21 cellular contexts compared by ENCODE assay signal in the genomic region with DNA sequence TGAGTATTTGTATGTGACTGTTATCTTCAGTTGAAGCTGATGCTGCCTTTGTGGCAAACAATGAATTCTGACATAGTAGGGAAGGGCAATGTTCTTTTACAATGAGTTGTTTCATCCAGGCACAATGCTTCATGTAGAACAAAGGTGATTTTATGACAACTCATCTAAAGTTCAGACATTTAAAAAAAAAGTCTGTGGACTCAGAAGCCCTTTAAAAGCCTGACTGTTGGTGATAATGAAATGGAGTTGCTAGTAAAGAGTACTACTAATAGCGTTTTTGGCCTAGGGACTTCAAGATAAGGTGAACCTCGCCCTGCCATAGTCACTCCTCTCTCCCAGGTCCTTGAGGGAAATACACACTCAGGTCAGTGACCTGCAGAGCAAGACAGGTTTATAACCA.
DNase-seq lines count a peak whose midpoint lies in the region; ATAC-seq, FAIRE-seq and TF ChIP-seq lines count a peak whose summit lies in the region.
"Had no signal": no experiment of that assay in that cellular context is flagged by ENCODE, and none has a peak within 500 bp of the region (broad histone marks: within the 10 kb centered on the region; RNA-seq: fewer than 3 reads in every experiment).

No MANE protein-coding gene starts in this region.

- H3K4me1 ChIP-seq in PC-3 (ENCODE audit: insufficient read depth, low read length) = peaks cover 10% of the 10 kb centered on the region
- H3K4me1 ChIP-seq in small intestine (ENCODE audit: control insufficient read depth in 2 of 2, insufficient read depth in 1 of 2, low read depth in 1 of 2, low read length in 1 of 2) = peaks cover 2 to 4% of the 10 kb centered on the region in 2 donors
- H3K4me1 ChIP-seq: foreskin keratinocyte, right lobe of liver had no signal

- H3K27ac Mint-ChIP-seq in progenitor cell of endocrine pancreas = no peak overlapping the region
- no peak overlapping the region for H3K27ac Mint-ChIP-seq in activated naive CD4-positive, alpha-beta T cell treated with anti-CD3 and anti-CD28 coated beads, Interleukin-2, amount 10 ng/mL, durations not matched to agents 7 days and 5 days
- H3K27ac Mint-ChIP-seq: activated naive CD8-positive, alpha-beta T cell treated with anti-CD3 and anti-CD28 coated beads, Interleukin-2, amount 50 U/mL, for 24 hours; CD4-positive, alpha-beta memory T cell had no signal

- TF ChIP-seq CTCF in GM06990 (IDR thresholded peaks at IDR 0.05; ENCODE audit: insufficient read depth, low read length, poor library complexity, severe bottlenecking) (no peak), PC-3 (conservative IDR thresholded peaks at IDR 0.05; ENCODE audit: low read depth, low read length) (no peak), foreskin fibroblast (IDR thresholded peaks at IDR 0.05; ENCODE audit: low read depth, low read length) (no peak), progenitor cell of endocrine pancreas (IDR thresholded peaks at IDR 0.05; ENCODE audit: unreplicated experiment) (no peak)

- BruUV-seq in PC-3 (replicated peaks; lab: Mats Ljungman, UMichigan) = no TSS peak

- H3K9ac ChIP-seq in PC-3 (ENCODE audit: low read length) = no peak overlapping the region

- H3K27me3 ChIP-seq in GM06990 (replicated peaks; ENCODE audit: control insufficient read depth, insufficient read depth, low read length) (no peaks in the 10 kb centered on the region), PC-3 (ENCODE audit: low read length) (no peaks in the 10 kb centered on the region), layer of hippocampus (ENCODE audit: control insufficient read depth, insufficient read depth, low read length) (no peaks in the 10 kb centered on the region), small intestine (ENCODE audit: control insufficient read depth in 2 of 2, insufficient read depth in 2 of 2, low read length in 2 of 2) (no peaks in the 10 kb centered on the region)
- H3K27me3 ChIP-seq: foreskin keratinocyte, neutrophil, right lobe of liver, testis had no signal

- no peaks in the 10 kb centered on the region for H3K9me3 ChIP-seq in PC-3 (ENCODE audit: low read length)
- H3K9me3 ChIP-seq in small intestine (ENCODE audit: control insufficient read depth, low read depth) = no peaks in the 10 kb centered on the region
- H3K9me3 ChIP-seq: neutrophil, right lobe of liver, testis had no signal

- H3K9me3 Mint-ChIP-seq in progenitor cell of endocrine pancreas (ENCODE audit: low read depth) = no peaks in the 10 kb centered on the region
- H3K9me3 Mint-ChIP-seq in activated naive CD4-positive, alpha-beta T cell treated with anti-CD3 and anti-CD28 coated beads, Interleukin-2, amount 10 ng/mL, durations not matched to agents 7 days and 5 days = no peaks in the 10 kb centered on the region
- H3K9me3 Mint-ChIP-seq: activated naive CD8-positive, alpha-beta T cell treated with anti-CD3 and anti-CD28 coated beads, Interleukin-2, amount 50 U/mL, for 24 hours; CD4-positive, alpha-beta memory T cell had no signal

- H3K36me3 ChIP-seq in GM06990 (ENCODE audit: control insufficient read depth, insufficient read depth, low read length) (no peaks in the 10 kb centered on the region), PC-3 (ENCODE audit: low read depth, low read length) (no peaks in the 10 kb centered on the region), small intestine (ENCODE audit: control insufficient read depth in 2 of 2, insufficient read depth in 2 of 2, low read length in 2 of 2) (no peaks in the 10 kb centered on the region)
- H3K36me3 ChIP-seq: neutrophil, right lobe of liver had no signal

- CTCF ChIA-PET in PC-3 (lab: Charles Lee) = interaction anchor here (0.6 kb wide), 1 partner anchor 24 kb away, joined by 3 read pairs; no protein-coding TSS in a partner anchor
- CTCF ChIA-PET in activated naive CD4-positive, alpha-beta T cell treated with anti-CD3 and anti-CD28 coated beads, Interleukin-2, amount 10 ng/mL, durations not matched to agents 7 days and 5 days (lab: Charles Lee) = no interaction called here

- H3K27ac ChIP-seq in PC-3 (ENCODE audit: low read length) = no peak overlapping the region
- peak overlapping the region; percentile 91 for H3K27ac ChIP-seq in layer of hippocampus (ENCODE audit: low read depth, low read length)
- H3K27ac ChIP-seq in small intestine (ENCODE audit: low read depth in 1 of 2, low read length in 1 of 2) = no peak overlapping the region
- H3K27ac ChIP-seq: foreskin keratinocyte, neutrophil, PC-9, right lobe of liver, testis had no signal

- POLR2A ChIA-PET in PC-3 (lab: Charles Lee; ENCODE audit: unreplicated experiment) = no interaction called here

- no peaks in the 10 kb centered on the region for H3K79me2 ChIP-seq in PC-3 (ENCODE audit: low read length)

- no peak overlapping the region for H3K4me2 ChIP-seq in PC-3 (ENCODE audit: low read length)
- H3K4me2 ChIP-seq: PC-9 had no signal

- WGBS in small intestine, 3 donors = 7 to 57% (median 32%) methylated on average over 2 of the region's 2 CpGs

- no peak overlapping the region for H2AFZ ChIP-seq in PC-3 (ENCODE audit: low read length)
- H2AFZ ChIP-seq: PC-9 had no signal

- H3K4me3 Mint-ChIP-seq in progenitor cell of endocrine pancreas (ENCODE audit: low read depth) = no peak overlapping the region
- H3K4me3 Mint-ChIP-seq in activated naive CD4-positive, alpha-beta T cell treated with anti-CD3 and anti-CD28 coated beads, Interleukin-2, amount 10 ng/mL, durations not matched to agents 7 days and 5 days = no peak overlapping the region
- H3K4me3 Mint-ChIP-seq: activated naive CD8-positive, alpha-beta T cell treated with anti-CD3 and anti-CD28 coated beads, Interleukin-2, amount 50 U/mL, for 24 hours; CD4-positive, alpha-beta memory T cell had no signal

- no peaks in the 10 kb centered on the region for H3K9me2 ChIP-seq in PC-3 (replicated peaks; ENCODE audit: low read length)

- H3K4me3 ChIP-seq in GM06990 (replicated peaks; ENCODE audit: low read depth, low read length) (peak overlapping the region; percentile 1; the same call in 1 of the 2 replicates), PC-3 (ENCODE audit: low read length) (no peak overlapping the region), small intestine (ENCODE audit: low read depth in 1 of 2, low read length in 2 of 2) (no peak overlapping the region), foreskin fibroblast (ENCODE audit: low read depth in 1 of 2, low read length in 2 of 2) (no peak overlapping the region)
- H3K4me3 ChIP-seq: PC-9, right lobe of liver, testis had no signal

- no peak for DNase-seq in GM06990 (ENCODE audit: extremely low read depth, insufficient read length)
- DNase-seq in PC-3 = no peak
- peak; percentile 51 for DNase-seq in small intestine
- DNase-seq in foreskin fibroblast = no peak
- no peak for DNase-seq in progenitor cell of endocrine pancreas (ENCODE audit: low spot score, unreplicated experiment)
- no peak for DNase-seq in activated naive CD4-positive, alpha-beta T cell treated with anti-CD3 and anti-CD28 coated beads, Interleukin-2, amount 10 ng/mL, durations not matched to agents 7 days and 5 days
- no peak for DNase-seq in effector CD4-positive, alpha-beta T cell
- DNase-seq: activated CD8-positive, alpha-beta memory T cell treated with anti-CD3 and anti-CD28 coated beads, Interleukin-2, amount 50 U/mL, for 48 hours; activated effector memory CD4-positive, alpha-beta T cell treated with Interleukin-2 at 50 U/mL for 16 hours; activated naive CD8-positive, alpha-beta T cell treated with anti-CD3 and anti-CD28 coated beads, Interleukin-2, amount 50 U/mL, for 24 hours; CD4-positive, alpha-beta memory T cell; DMS79; foreskin keratinocyte; MV-4-11; NCI-H1694 treated with DMSO at 0.1 percent for 48 hours; NCI-H748 treated with DMSO at 0.1 percent for 48 hours; PC-9; right lobe of liver; testis had no signal

- H3K27me3 Mint-ChIP-seq in progenitor cell of endocrine pancreas = no peaks in the 10 kb centered on the region
- H3K27me3 Mint-ChIP-seq in activated naive CD4-positive, alpha-beta T cell treated with anti-CD3 and anti-CD28 coated beads, Interleukin-2, amount 10 ng/mL, durations not matched to agents 7 days and 5 days = no peaks in the 10 kb centered on the region
- H3K27me3 Mint-ChIP-seq: activated naive CD8-positive, alpha-beta T cell treated with anti-CD3 and anti-CD28 coated beads, Interleukin-2, amount 50 U/mL, for 24 hours; CD4-positive, alpha-beta memory T cell had no signal

- H3K4me1 Mint-ChIP-seq in progenitor cell of endocrine pancreas (ENCODE audit: low read depth) = peaks cover 9% of the 10 kb centered on the region
- peaks cover 11% of the 10 kb centered on the region for H3K4me1 Mint-ChIP-seq in activated naive CD4-positive, alpha-beta T cell treated with anti-CD3 and anti-CD28 coated beads, Interleukin-2, amount 10 ng/mL, durations not matched to agents 7 days and 5 days
- H3K4me1 Mint-ChIP-seq: CD4-positive, alpha-beta memory T cell had no signal

- no peaks in the 10 kb centered on the region for H3F3A ChIP-seq in PC-3 (ENCODE audit: low read length, unreplicated experiment)

- FAIRE-seq in small intestine (lab: Jason Lieb, UNC) = no peak

- ATAC-seq in PC-3 = 0 out of 2 replicates have a peak, but pooled peaks have one; percentile 4
- ATAC-seq: activated naive CD8-positive, alpha-beta T cell treated with anti-CD3 and anti-CD28 coated beads, Interleukin-2, amount 50 U/mL, for 24 hours; foreskin keratinocyte; right lobe of liver had no signal

- H4K20me1 ChIP-seq in PC-3 (ENCODE audit: low read length) = no peaks in the 10 kb centered on the region

- no peaks in the 10 kb centered on the region for H3K36me3 Mint-ChIP-seq in progenitor cell of endocrine pancreas (ENCODE audit: insufficient read depth)
- H3K36me3 Mint-ChIP-seq in activated naive CD4-positive, alpha-beta T cell treated with anti-CD3 and anti-CD28 coated beads, Interleukin-2, amount 10 ng/mL, durations not matched to agents 7 days and 5 days = no peaks in the 10 kb centered on the region
- H3K36me3 Mint-ChIP-seq: CD4-positive, alpha-beta memory T cell had no signal

- intact Hi-C loops in PC-3 (cut with micrococcal nuclease) = no loop called here
